Comparison of ENCODE assay signal across 18 cellular contexts in the genomic region with DNA sequence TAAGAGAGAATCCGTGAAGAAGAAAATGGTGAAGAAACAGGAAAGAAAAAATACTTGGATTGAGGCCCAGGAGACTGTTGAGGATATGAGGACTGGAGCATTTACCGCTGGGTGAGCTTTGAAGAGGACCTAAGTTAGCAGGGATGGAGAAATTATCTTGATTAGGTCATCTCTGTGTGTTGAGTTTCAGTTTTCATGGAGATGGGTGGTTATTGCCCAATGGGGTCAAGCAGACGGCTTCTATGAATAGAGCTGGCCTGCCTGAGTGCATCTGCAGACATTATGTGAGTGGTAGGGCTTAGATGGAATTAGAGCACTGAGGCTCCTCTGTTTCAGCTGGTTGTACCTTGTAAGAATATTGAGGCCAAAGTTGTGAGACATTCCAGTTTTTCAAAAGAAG.
"Had no signal": no experiment of that assay in that cellular context is flagged by ENCODE, and none has a peak within 500 bp of the region (broad histone marks: within the 10 kb centered on the region; RNA-seq: fewer than 3 reads in every experiment).

No MANE protein-coding gene starts in this region.

- ATAC-seq: activated CD4-positive, alpha-beta T cell treated with anti-CD3 and anti-CD28 coated beads for 36 hours; heart left ventricle; left lobe of liver; mucosa of descending colon; naive thymus-derived CD8-positive, alpha-beta T cell; stimulated activated memory B cell treated with anti-CD40 and anti-IgM and Interleukin-4, amounts not matched to agents 10 μg/mL and 1 μg/mL and 100 μg/mL, for 72 hours had no signal

- H3K4me1 ChIP-seq: heart left ventricle, right atrium auricular region, tibial nerve had no signal

- H3K36me3 ChIP-seq: heart left ventricle, neutrophil, right atrium auricular region, tibial nerve had no signal

- H3K36me3 Mint-ChIP-seq: activated naive CD4-positive, alpha-beta T cell treated with anti-CD3 and anti-CD28 coated beads, Interleukin-2, amount 10 ng/mL, durations not matched to agents 7 days and 5 days; stimulated activated memory B cell treated with anti-CD40 and anti-IgM and Interleukin-4, amounts not matched to agents 10 μg/mL and 1 μg/mL and 100 μg/mL, for 72 hours had no signal

- H3K9me3 ChIP-seq: heart left ventricle, mucosa of descending colon, neutrophil, right atrium auricular region, tibial nerve had no signal

- H3K4me1 Mint-ChIP-seq: activated CD4-positive, alpha-beta memory T cell treated with anti-CD3 and anti-CD28 coated beads, Interleukin-2, amount 10 ng/mL, durations not matched to agents 7 days and 5 days; activated CD4-positive, alpha-beta T cell treated with anti-CD3 and anti-CD28 coated beads for 36 hours; activated naive CD4-positive, alpha-beta T cell treated with anti-CD3 and anti-CD28 coated beads, Interleukin-2, amount 10 ng/mL, durations not matched to agents 7 days and 5 days; naive thymus-derived CD8-positive, alpha-beta T cell; stimulated activated memory B cell treated with anti-CD40 and anti-IgM and Interleukin-4, amounts not matched to agents 10 μg/mL and 1 μg/mL and 100 μg/mL, for 72 hours had no signal

- H3K9me3 Mint-ChIP-seq: activated CD4-positive, alpha-beta memory T cell treated with anti-CD3 and anti-CD28 coated beads, Interleukin-2, amount 10 ng/mL, durations not matched to agents 7 days and 5 days; stimulated activated memory B cell treated with anti-CD40 and anti-IgM and Interleukin-4, amounts not matched to agents 10 μg/mL and 1 μg/mL and 100 μg/mL, for 72 hours had no signal

- H3K4me3 Mint-ChIP-seq: activated CD4-positive, alpha-beta memory T cell treated with anti-CD3 and anti-CD28 coated beads, Interleukin-2, amount 10 ng/mL, durations not matched to agents 7 days and 5 days; activated CD4-positive, alpha-beta T cell treated with anti-CD3 and anti-CD28 coated beads for 36 hours; activated naive CD4-positive, alpha-beta T cell treated with anti-CD3 and anti-CD28 coated beads, Interleukin-2, amount 10 ng/mL, durations not matched to agents 7 days and 5 days; naive thymus-derived CD8-positive, alpha-beta T cell; stimulated activated memory B cell treated with anti-CD40 and anti-IgM and Interleukin-4, amounts not matched to agents 10 μg/mL and 1 μg/mL and 100 μg/mL, for 72 hours had no signal

- DNase-seq: activated CD4-positive, alpha-beta memory T cell treated with anti-CD3 and anti-CD28 coated beads, Interleukin-2, amount 10 ng/mL, durations not matched to agents 7 days and 5 days; activated CD4-positive, alpha-beta T cell treated with anti-CD3 and anti-CD28 coated beads for 36 hours; activated CD8-positive, alpha-beta memory T cell treated with anti-CD3 and anti-CD28 coated beads, Interleukin-2, amount 50 U/mL, for 48 hours; activated naive CD4-positive, alpha-beta T cell treated with anti-CD3 and anti-CD28 coated beads, Interleukin-2, amount 10 ng/mL, durations not matched to agents 7 days and 5 days; dermis blood vessel endothelial cell; heart left ventricle; islet precursor cell; mammary epithelial cell; mucosa of descending colon; naive thymus-derived CD8-positive, alpha-beta T cell; stimulated activated CD4-positive, alpha-beta T cell treated with anti-CD3 and anti-CD28 coated beads, Interleukin-1b, Interleukin-23, amount 100 ng/mL, for 48 hours; T1000 had no signal

- H3K27ac Mint-ChIP-seq: activated CD4-positive, alpha-beta memory T cell treated with anti-CD3 and anti-CD28 coated beads, Interleukin-2, amount 10 ng/mL, durations not matched to agents 7 days and 5 days; activated CD4-positive, alpha-beta T cell treated with anti-CD3 and anti-CD28 coated beads for 36 hours; activated naive CD4-positive, alpha-beta T cell treated with anti-CD3 and anti-CD28 coated beads, Interleukin-2, amount 10 ng/mL, durations not matched to agents 7 days and 5 days; naive thymus-derived CD8-positive, alpha-beta T cell; stimulated activated memory B cell treated with anti-CD40 and anti-IgM and Interleukin-4, amounts not matched to agents 10 μg/mL and 1 μg/mL and 100 μg/mL, for 72 hours had no signal

- H3K27me3 Mint-ChIP-seq: activated CD4-positive, alpha-beta memory T cell treated with anti-CD3 and anti-CD28 coated beads, Interleukin-2, amount 10 ng/mL, durations not matched to agents 7 days and 5 days; activated CD4-positive, alpha-beta T cell treated with anti-CD3 and anti-CD28 coated beads for 36 hours; activated naive CD4-positive, alpha-beta T cell treated with anti-CD3 and anti-CD28 coated beads, Interleukin-2, amount 10 ng/mL, durations not matched to agents 7 days and 5 days; naive thymus-derived CD8-positive, alpha-beta T cell; stimulated activated memory B cell treated with anti-CD40 and anti-IgM and Interleukin-4, amounts not matched to agents 10 μg/mL and 1 μg/mL and 100 μg/mL, for 72 hours had no signal

- H3K27me3 ChIP-seq: heart left ventricle, neutrophil, right atrium auricular region, tibial nerve had no signal

- H3K4me3 ChIP-seq: heart left ventricle, mucosa of descending colon, right atrium auricular region, tibial nerve had no signal

- H3K27ac ChIP-seq: heart left ventricle, neutrophil, right atrium auricular region, tibial nerve, VCaP had no signal
